9 cellular contexts compared by ENCODE assay signal in genomic region chr5:127290019-127290945, GRCh38. TPM values are rescaled to one million over a fixed set of nuclear protein-coding genes. Genes with fewer than 3 reads are reported as not detected.
DNase-seq lines count a peak whose midpoint lies in the region; ATAC-seq, FAIRE-seq and TF ChIP-seq lines count a peak whose summit lies in the region.
"Had no signal": no experiment of that assay in that cellular context is flagged by ENCODE, and none has a peak within 500 bp of the region (broad histone marks: within the 10 kb centered on the region; RNA-seq: fewer than 3 reads in every experiment).

TSS of gene MEGF10 (plus strand) at chr5:127290796. CDS start at chr5:127331309, 40,513 bp downstream.

- intact Hi-C loops in heart left ventricle (cut with DNase I) = loop anchor here (1.0 to 10.0 kb wide), 10 partner anchors 147 to 207 kb away; no protein-coding TSS in a partner anchor
- intact Hi-C loops in posterior vena cava (cut with DNase I) = no loop called here

- H3K9me3 ChIP-seq in heart left ventricle = peaks cover 0 to 10% (median 0%) of the 10 kb centered on the region in 12 donors

- H3K36me3 Mint-ChIP-seq in activated naive CD4-positive, alpha-beta T cell treated with anti-CD3 and anti-CD28 coated beads, Interleukin-2, amount 50 U/mL, for 72 hours = peaks cover 0 to 5% of the 10 kb centered on the region in 2 donors

- H3K4me1 ChIP-seq in heart left ventricle = peaks cover 0 to 12% (median 3%) of the 10 kb centered on the region in 12 donors
- H3K4me1 ChIP-seq: BLaER1 treated with 17β-estradiol and CSF1 and Interleukin-3, amounts not matched to agents 10 nM and 100 nM had no signal

- no peak within 1 kb of the TSS for H3K27ac Mint-ChIP-seq in activated naive CD4-positive, alpha-beta T cell treated with anti-CD3 and anti-CD28 coated beads, Interleukin-2, amount 50 U/mL, for 72 hours

- WGBS in heart left ventricle, 4 donors = 1 to 2% (median 1%) methylated on average over 33 to 61 of the region's 61 CpGs

- no peaks in the 10 kb centered on the region for H3K36me3 ChIP-seq in heart left ventricle
- H3K36me3 ChIP-seq: BLaER1 treated with 17β-estradiol and CSF1 and Interleukin-3, amounts not matched to agents 10 nM and 100 nM had no signal

- no peak for TF ChIP-seq POLR2A in heart left ventricle (IDR thresholded peaks at IDR 0.05)

- peak; percentile 28 for FAIRE-seq in HTR-8/SVneo (lab: Jason Lieb, UNC)

- H3K4me3 ChIP-seq in heart left ventricle = peak within 1 kb of the TSS in 11 of 12 donors; percentile 16 to 47 (median 41)
- H3K4me3 ChIP-seq: BLaER1 treated with 17β-estradiol and CSF1 and Interleukin-3, amounts not matched to agents 10 nM and 100 nM had no signal

- DNase-seq in NCI-H1694 treated with DMSO at 0.1 percent for 48 hours (lab: John Stamatoyannopoulos, UW) (peak; percentile 14), NCI-H1694 (lab: John Stamatoyannopoulos, UW) (no peak), HTR-8/SVneo (ENCODE audit: insufficient read length, low spot score) (peak; percentile 73), heart left ventricle (peak in 2 of 5 donors; percentile 21 to 45), posterior vena cava (ENCODE audit: low spot score) (peak; percentile 81), cerebellar cortex (ENCODE audit: low spot score) (no peak)
- peak in 1 of 2 donors; percentile 40 for DNase-seq in activated naive CD4-positive, alpha-beta T cell treated with anti-CD3 and anti-CD28 coated beads, Interleukin-2, amount 50 U/mL, for 72 hours (ENCODE audit: low spot score in 2 of 2)

- no peaks in the 10 kb centered on the region for H3K9me3 Mint-ChIP-seq in activated naive CD4-positive, alpha-beta T cell treated with anti-CD3 and anti-CD28 coated beads, Interleukin-2, amount 50 U/mL, for 72 hours

- peaks cover 0 to 57% (median 33%) of the 10 kb centered on the region in 9 donors for H3K27me3 ChIP-seq in heart left ventricle
- H3K27me3 ChIP-seq: BLaER1 treated with 17β-estradiol and CSF1 and Interleukin-3, amounts not matched to agents 10 nM and 100 nM had no signal

- ATAC-seq in activated naive CD4-positive, alpha-beta T cell treated with anti-CD3 and anti-CD28 coated beads, Interleukin-2, amount 50 U/mL, for 72 hours = peak; percentile 24 to 75
- ATAC-seq in heart left ventricle (peak; percentile 37 to 85 (median 75)), HG02970 (IDR thresholded peaks at IDR 0.05; ENCODE audit: low FRiP score, unreplicated experiment) (no peak)

- peak; percentile 36 to 68 (median 60) for TF ChIP-seq CTCF in heart left ventricle (IDR thresholded peaks at IDR 0.05)

- no peak within 1 kb of the TSS for H3K27ac ChIP-seq in heart left ventricle
- H3K27ac ChIP-seq: BLaER1 treated with 17β-estradiol and CSF1 and Interleukin-3, amounts not matched to agents 10 nM and 100 nM had no signal

RNA-seq across cellular contexts. Expression of gene MEGF10, which starts in this region (rescaled TPM):
- total RNA-seq in activated naive CD4-positive, alpha-beta T cell treated with anti-CD3 and anti-CD28 coated beads, Interleukin-2, amount 50 U/mL, for 72 hours = under 1 TPM in 1 of 2 donors, not detected in 1; 0.07 TPM
- total RNA-seq in heart left ventricle = 1 to 10 TPM in 1 of 9 donors, under 1 TPM in 8; 0.09 to 1.3 (median 0.37) TPM
- under 1 TPM; 0.04 to 0.28 TPM for polyA plus RNA-seq in heart left ventricle
- under 1 TPM; 0.19 to 0.29 TPM for total RNA-seq in posterior vena cava

Comparison
In these comparisons a context has a peak if more than half of its experiments do, and no peak if none do; other contexts are left out.
1. DNase-seq: peak in NCI-H1694 treated with DMSO at 0.1 percent for 48 hours (single experiment) and HTR-8/SVneo (single experiment); none in NCI-H1694 (single experiment) and cerebellar cortex (single experiment).
2. Peak in ATAC-seq in activated naive CD4-positive, alpha-beta T cell treated with anti-CD3 and anti-CD28 coated beads, Interleukin-2, amount 50 U/mL, for 72 hours; RNA of the gene not detected or under 1 TPM.
3. Peak in DNase-seq in posterior vena cava; RNA of the gene not detected or under 1 TPM.
4. intact Hi-C loops: an anchor here in heart left ventricle (1.0 to 10.0 kb wide); none called in posterior vena cava.